ENCODE assay signal across 14 cellular contexts in the genomic region with DNA sequence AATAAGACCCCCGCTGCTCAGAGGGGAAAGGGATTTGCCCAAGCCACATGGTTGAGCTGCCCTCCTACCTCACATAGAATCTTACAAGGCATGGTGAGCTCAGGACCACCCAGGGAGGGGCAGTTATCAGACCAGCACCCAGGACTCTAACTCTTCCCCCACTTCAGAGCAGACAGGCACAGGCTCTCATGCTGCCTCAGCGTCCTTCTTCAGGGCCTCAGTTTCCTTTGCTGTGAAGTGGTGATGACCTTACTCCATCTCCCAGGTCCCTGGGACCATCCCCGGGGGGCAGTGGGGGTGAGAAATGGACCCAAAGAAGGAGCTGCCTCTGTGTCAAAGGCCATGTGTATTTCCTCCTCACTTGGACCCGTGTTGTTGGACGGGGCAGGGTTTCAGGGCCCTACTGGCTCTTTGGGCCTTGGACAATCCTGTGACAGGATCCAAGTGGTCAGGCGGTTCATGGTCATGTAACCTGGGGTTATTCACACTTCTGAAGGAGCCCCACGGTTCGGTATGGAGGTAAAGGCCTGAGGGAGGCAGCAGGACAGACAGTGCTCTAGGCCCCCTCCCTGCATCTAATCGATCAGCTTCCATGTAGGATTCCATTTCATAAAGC. TPM values are rescaled to one million over a fixed set of nuclear protein-coding genes. Genes with fewer than 3 reads are reported as not detected.
"Had no signal": no experiment of that assay in that cellular context is flagged by ENCODE, and none has a peak within 500 bp of the region (broad histone marks: within the 10 kb centered on the region; RNA-seq: fewer than 3 reads in every experiment).

No MANE protein-coding gene starts in this region.

- DNase-seq: activated CD4-positive, alpha-beta T cell treated with anti-CD3 and anti-CD28 coated beads, Interleukin-2, amount 50 U/mL, for 48 hours; activated naive CD8-positive, alpha-beta T cell treated with anti-CD3 and anti-CD28 coated beads, Interleukin-2, amount 50 U/mL, for 24 hours; caudate nucleus; dermis blood vessel endothelial cell; glutamatergic neuron; immature natural killer cell; T-helper 2 cell had no signal

- H3K27ac ChIP-seq: left lung, ovary, skin epidermis had no signal

- H3K27me3 ChIP-seq: left lung, ovary, tibial nerve had no signal

- H3K4me3 ChIP-seq: left lung, ovary, skin epidermis, tibial nerve had no signal

- ATAC-seq: activated naive CD8-positive, alpha-beta T cell treated with anti-CD3 and anti-CD28 coated beads, Interleukin-2, amount 50 U/mL, for 24 hours; esophagus mucosa; left lung had no signal

- H3K9me3 ChIP-seq: left lung, ovary, tibial nerve had no signal

RNA-seq across cellular contexts. Expression of a gene that starts 31.7 kb away (rescaled TPM):
- total RNA-seq: dermis blood vessel endothelial cell, renal cortical epithelial cell had no signal

RNA-seq across cellular contexts. Expression of a gene that starts 48.5 kb away (rescaled TPM):
- total RNA-seq: dermis blood vessel endothelial cell, esophagus mucosa, renal cortical epithelial cell, subcutaneous adipose tissue had no signal
- polyA plus RNA-seq: immature natural killer cell had no signal
